In the genomic region with DNA sequence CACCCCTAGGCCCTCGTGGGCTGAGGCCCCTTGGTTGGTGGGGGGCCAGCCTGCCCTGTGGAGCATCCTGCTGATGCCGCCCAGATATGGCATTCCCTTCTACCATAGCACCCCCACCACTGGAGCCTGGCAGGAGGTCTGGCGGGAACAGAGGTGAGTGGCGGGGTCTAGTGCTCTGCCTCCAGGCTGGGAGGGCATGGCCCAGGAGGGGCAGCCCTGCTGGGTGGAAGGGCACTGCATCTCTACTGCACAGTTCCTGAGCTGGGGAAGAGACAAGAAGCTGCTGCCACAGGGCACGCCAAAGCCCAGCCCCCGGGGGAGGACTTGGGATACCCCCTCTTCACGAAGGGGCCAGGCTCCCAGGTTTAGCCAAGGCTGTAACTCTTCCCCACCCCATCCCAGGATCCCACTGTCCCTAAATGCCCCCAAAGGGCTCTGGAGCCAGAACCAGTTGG, we compare ENCODE assay signal across 12 cellular contexts. TPM values are rescaled to one million over a fixed set of nuclear protein-coding genes. Genes with fewer than 3 reads are reported as not detected.
A peak's percentile ranks its signal among the peaks of the same experiment; 100 is the strongest.
DNase-seq lines count a peak whose midpoint lies in the region; ATAC-seq and TF ChIP-seq lines count a peak whose summit lies in the region.
"Had no signal": no experiment of that assay in that cellular context is flagged by ENCODE, and none has a peak within 500 bp of the region (broad histone marks: within the 10 kb centered on the region; RNA-seq: fewer than 3 reads in every experiment).

No MANE protein-coding gene starts in this region.

- CTCF ChIA-PET in activated CD4-positive, alpha-beta T cell treated with anti-CD3 and anti-CD28 coated beads for 36 hours (lab: Charles Lee) = interaction anchor here (0.7 to 8.6 kb wide), 4 partner anchors 13 to 1759 kb away, joined by 3 to 106 read pairs (median 24); no protein-coding TSS in a partner anchor
- CTCF ChIA-PET in OCI-LY7 (lab: Charles Lee; ENCODE audit: unreplicated experiment) = no interaction called here

- no peaks in the 10 kb centered on the region for H3K9me2 ChIP-seq in OCI-LY7 (ENCODE audit: insufficient read depth, low read length)

- no peaks in the 10 kb centered on the region for H3K27me3 Mint-ChIP-seq in activated CD4-positive, alpha-beta T cell treated with anti-CD3 and anti-CD28 coated beads for 36 hours

- peaks cover 49% of the 10 kb centered on the region for H3K4me1 Mint-ChIP-seq in activated CD4-positive, alpha-beta T cell treated with anti-CD3 and anti-CD28 coated beads for 36 hours

- POLR2A ChIA-PET in activated CD4-positive, alpha-beta T cell treated with anti-CD3 and anti-CD28 coated beads for 36 hours (lab: Charles Lee) = interaction anchor here (0.7 kb wide), 1 partner anchor 13 kb away, joined by 4 read pairs; no protein-coding TSS in a partner anchor
- POLR2A ChIA-PET in OCI-LY7 (lab: Charles Lee) = no interaction called here

- H3K4me1 ChIP-seq in OCI-LY7 (ENCODE audit: insufficient read depth, low read length, poor library complexity, severe bottlenecking) (peaks cover 66% of the 10 kb centered on the region), esophagus squamous epithelium (peaks cover 24 to 49% (median 25%) of the 10 kb centered on the region in 3 donors)

- H3K36me3 ChIP-seq in OCI-LY7 (ENCODE audit: insufficient read depth, low read length) = peaks cover 11% of the 10 kb centered on the region; the same call in 1 of the 2 replicates
- H3K36me3 ChIP-seq in esophagus squamous epithelium = peaks cover 0 to 11% (median 0%) of the 10 kb centered on the region in 3 donors
- H3K36me3 ChIP-seq: right lobe of liver had no signal

- peak overlapping the region; percentile 97 for H3K4me3 Mint-ChIP-seq in activated CD4-positive, alpha-beta T cell treated with anti-CD3 and anti-CD28 coated beads for 36 hours

- TF ChIP-seq CTCF in OCI-LY7 (conservative IDR thresholded peaks at IDR 0.05; ENCODE audit: low read length) = no peak
- no peak for TF ChIP-seq CTCF in esophagus squamous epithelium (IDR thresholded peaks at IDR 0.05)

- peaks cover 2% of the 10 kb centered on the region for H3K9me3 Mint-ChIP-seq in activated CD4-positive, alpha-beta T cell treated with anti-CD3 and anti-CD28 coated beads for 36 hours (ENCODE audit: low read depth)

- H3K9me3 ChIP-seq in OCI-LY7 (ENCODE audit: low read length) (no peaks in the 10 kb centered on the region), esophagus squamous epithelium (no peaks in the 10 kb centered on the region)
- H3K9me3 ChIP-seq: right lobe of liver had no signal

- BruUV-seq in OCI-LY7 (replicated peaks; lab: Mats Ljungman, UMichigan) = no TSS peak

- H3K4me3 ChIP-seq in OCI-LY7 (ENCODE audit: low read depth, low read length, poor library complexity, severe bottlenecking) = peak overlapping the region; percentile 77
- H3K4me3 ChIP-seq in esophagus squamous epithelium = peak overlapping the region in 1 of 4 donors; percentile 98

- peak overlapping the region; percentile 90 for H3K27ac Mint-ChIP-seq in activated CD4-positive, alpha-beta T cell treated with anti-CD3 and anti-CD28 coated beads for 36 hours

- H3K27ac ChIP-seq in OCI-LY7 (ENCODE audit: low read depth, low read length, poor library complexity, severe bottlenecking) (no peak overlapping the region), esophagus squamous epithelium (peak overlapping the region; percentile 86 to 98 (median 94))

- intact Hi-C loops in activated CD4-positive, alpha-beta T cell treated with anti-CD3 and anti-CD28 coated beads for 36 hours (cut with DNase I, micrococcal nuclease) = loop anchor here (1.0 to 10.0 kb wide), 3 partner anchors 184 to 399 kb away; a partner anchor contains a TSS
- intact Hi-C loops in OCI-LY7 (cut with micrococcal nuclease; ENCODE audit: unreplicated experiment) (loop anchor here (5.0 kb wide), 1 partner anchor 42 kb away; a partner anchor contains a TSS), esophagus squamous epithelium (cut with DNase I) (loop anchor here (10.0 kb wide), 1 partner anchor 171 kb away; a partner anchor contains a TSS)

- no peak for TF ChIP-seq POLR2A in esophagus squamous epithelium (IDR thresholded peaks at IDR 0.05)

- 80 to 86% methylated on average over 1 of the region's 7 CpGs for WGBS in esophagus squamous epithelium, 2 donors

- no peak overlapping the region for H2AFZ ChIP-seq in OCI-LY7 (ENCODE audit: low read length)

- ATAC-seq in activated CD4-positive, alpha-beta T cell treated with anti-CD3 and anti-CD28 coated beads for 36 hours = no peak

- H4K20me1 ChIP-seq in OCI-LY7 (ENCODE audit: insufficient read depth, low read length) = peaks cover 6% of the 10 kb centered on the region

- H3K27me3 ChIP-seq in esophagus squamous epithelium = no peaks in the 10 kb centered on the region
- H3K27me3 ChIP-seq: right lobe of liver had no signal

- H3K4me2 ChIP-seq in OCI-LY7 (ENCODE audit: low read length) = peak overlapping the region; percentile 75

- H3K36me3 Mint-ChIP-seq in activated CD4-positive, alpha-beta T cell treated with anti-CD3 and anti-CD28 coated beads for 36 hours (ENCODE audit: low read depth) = peaks cover 56% of the 10 kb centered on the region

- DNase-seq in activated CD4-positive, alpha-beta T cell treated with anti-CD3 and anti-CD28 coated beads for 36 hours = peak; percentile 47
- DNase-seq in activated CD4-positive, alpha-beta T cell treated with anti-CD3 and anti-CD28 coated beads, Interleukin-2, amount 50 U/mL, for 4 hours = no peak
- no peak for DNase-seq in OCI-LY7 (ENCODE audit: low spot score)
- DNase-seq in esophagus squamous epithelium (lab: John Stamatoyannopoulos, UW) = no peak
- DNase-seq in stimulated activated CD8-positive, alpha-beta memory T cell treated with anti-CD3 and anti-CD28 coated beads, Interleukin-4, amount 100 ng/mL, for 48 hours = peak; percentile 39
- DNase-seq in SIG-M5 treated with dmso at 0.1 percent for 504 hours (lab: John Stamatoyannopoulos, UW; ENCODE audit: unreplicated experiment) = no peak
- DNase-seq in NCI-H2029 treated with DMSO at 0.1 percent for 48 hours (lab: John Stamatoyannopoulos, UW) = no peak
- DNase-seq in NOMO-1 (lab: John Stamatoyannopoulos, UW; ENCODE audit: unreplicated experiment in 2 of 2) = no peak
- DNase-seq: ACHN, hypothalamus, NCI-H526 treated with DMSO at 0.1 percent for 48 hours had no signal

- peaks cover 18% of the 10 kb centered on the region for H3K79me2 ChIP-seq in OCI-LY7 (ENCODE audit: insufficient read depth, low read depth, low read length)

RNA-seq across cellular contexts. Expression of a gene that starts 2.4 kb away (rescaled TPM):
- total RNA-seq in activated CD4-positive, alpha-beta T cell treated with anti-CD3 and anti-CD28 coated beads for 36 hours = 10 to 100 TPM; 48.6 to 49.4 TPM
- total RNA-seq in OCI-LY7 (2014; rRNA removed; shearing (Covaris generic)) = 18.0 and 25.2 TPM in 2 replicates
- 56.2 and 57.2 TPM in 2 replicates for total RNA-seq in OCI-LY7 (2022)
- total RNA-seq in esophagus squamous epithelium = 10 to 100 TPM in 3 of 4 donors, 1 to 10 TPM in 1; 7.5 to 33.7 (median 15.6) TPM

RNA-seq across cellular contexts. Expression of a gene that starts 11.0 kb away (rescaled TPM):
- total RNA-seq in activated CD4-positive, alpha-beta T cell treated with anti-CD3 and anti-CD28 coated beads for 36 hours = 100 to 1,000 TPM; 232 to 265 TPM
- not detected in 2 replicates for total RNA-seq in OCI-LY7 (2014; rRNA removed; shearing (Covaris generic))
- not detected in 2 replicates for total RNA-seq in OCI-LY7 (2022)
- under 1 TPM in 1 of 4 donors, not detected in 3; 0.38 TPM for total RNA-seq in esophagus squamous epithelium

RNA-seq across cellular contexts. Expression of a gene that starts 26.9 kb away (rescaled TPM):
- total RNA-seq in activated CD4-positive, alpha-beta T cell treated with anti-CD3 and anti-CD28 coated beads for 36 hours = 10 to 100 TPM; 71.4 to 80.2 TPM
- 8.5 and 11.4 TPM in 2 replicates for total RNA-seq in OCI-LY7 (2014; rRNA removed; shearing (Covaris generic))
- total RNA-seq in OCI-LY7 (2022) (18.3 and 21.5 TPM in 2 replicates), esophagus squamous epithelium (1 to 10 TPM in 3 of 4 donors, under 1 TPM in 1; 0.87 to 4.8 (median 4.3) TPM)

RNA-seq across cellular contexts. Expression of a gene that starts 29.8 kb away (rescaled TPM):
- 10 to 100 TPM; 31.6 to 37.5 TPM for total RNA-seq in activated CD4-positive, alpha-beta T cell treated with anti-CD3 and anti-CD28 coated beads for 36 hours
- 16.1 and 33.6 TPM in 2 replicates for total RNA-seq in OCI-LY7 (2014; rRNA removed; shearing (Covaris generic))
- total RNA-seq in OCI-LY7 (2022) (35.2 and 37.5 TPM in 2 replicates), esophagus squamous epithelium (10 to 100 TPM; 10.2 to 19.0 (median 17.5) TPM)

RNA-seq across cellular contexts. Expression of a gene that starts 30.1 kb away (rescaled TPM):
- total RNA-seq in activated CD4-positive, alpha-beta T cell treated with anti-CD3 and anti-CD28 coated beads for 36 hours = 10 to 100 TPM; 36.0 to 37.9 TPM
- total RNA-seq in OCI-LY7 (2014; rRNA removed; shearing (Covaris generic)) = 20.8 and 25.7 TPM in 2 replicates
- total RNA-seq in OCI-LY7 (2022) (51.0 and 53.7 TPM in 2 replicates), esophagus squamous epithelium (10 to 100 TPM; 23.3 to 33.9 (median 32.3) TPM)

Comparison
In these comparisons a context has a peak if more than half of its experiments do, and no peak if none do; other contexts are left out.
1. DNase-seq: peak in activated CD4-positive, alpha-beta T cell treated with anti-CD3 and anti-CD28 coated beads for 36 hours (single experiment) and stimulated activated CD8-positive, alpha-beta memory T cell treated with anti-CD3 and anti-CD28 coated beads, Interleukin-4, amount 100 ng/mL, for 48 hours (single experiment); none in activated CD4-positive, alpha-beta T cell treated with anti-CD3 and anti-CD28 coated beads, Interleukin-2, amount 50 U/mL, for 4 hours (0 of 2), OCI-LY7 (single experiment), esophagus squamous epithelium (single experiment), SIG-M5 treated with dmso at 0.1 percent for 504 hours (single experiment), NCI-H2029 treated with DMSO at 0.1 percent for 48 hours (single experiment) and NOMO-1 (0 of 2).
2. RNA of a gene that starts 11.0 kb away (total RNA-seq): 232 to 265 TPM in activated CD4-positive, alpha-beta T cell treated with anti-CD3 and anti-CD28 coated beads for 36 hours; not detected in OCI-LY7 and 0.38 TPM in esophagus squamous epithelium; every median in the first group is over 100 times any median in the second.